In the genomic region with DNA sequence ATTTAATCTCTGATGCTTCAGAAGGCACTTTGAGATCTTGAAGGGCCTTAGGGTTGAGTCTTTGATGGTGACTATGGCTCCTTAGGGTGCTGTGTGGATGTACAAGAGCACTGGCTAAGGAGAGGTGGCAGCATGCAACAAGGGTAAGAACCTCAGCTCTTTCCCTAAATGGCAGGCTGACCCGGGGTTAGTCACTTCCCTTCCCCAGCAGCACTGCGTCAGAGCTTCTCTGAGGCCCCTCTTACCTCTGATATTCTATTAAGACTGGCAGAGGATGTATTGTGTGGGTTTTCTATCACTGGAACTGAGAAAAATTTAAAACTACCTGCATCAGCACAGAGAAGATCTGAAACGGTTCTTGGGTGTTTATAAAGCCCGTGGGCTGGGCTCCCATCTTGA, we compare ENCODE assay signal across 18 cellular contexts. TPM values are rescaled to one million over a fixed set of nuclear protein-coding genes. Genes with fewer than 3 reads are reported as not detected.
DNase-seq lines count a peak whose midpoint lies in the region; ATAC-seq and TF ChIP-seq lines count a peak whose summit lies in the region.
"Had no signal": no experiment of that assay in that cellular context is flagged by ENCODE, and none has a peak within 500 bp of the region (broad histone marks: within the 10 kb centered on the region; RNA-seq: fewer than 3 reads in every experiment).

No MANE protein-coding gene starts in this region.

- no peak overlapping the region for H3K27ac Mint-ChIP-seq in activated CD4-positive, alpha-beta T cell treated with anti-CD3 and anti-CD28 coated beads for 36 hours
- peak overlapping the region; percentile 100 for H3K27ac Mint-ChIP-seq in type B pancreatic cell

- no peak for TF ChIP-seq CTCF in type B pancreatic cell (conservative IDR thresholded peaks at IDR 0.05)

- ATAC-seq in activated CD4-positive, alpha-beta T cell treated with anti-CD3 and anti-CD28 coated beads for 36 hours = peak; percentile 69
- ATAC-seq in esophagus mucosa = peak; percentile 1
- ATAC-seq in HG03520 (IDR thresholded peaks at IDR 0.05; ENCODE audit: unreplicated experiment) = no peak
- no peak for ATAC-seq in GM18519 (IDR thresholded peaks at IDR 0.05; ENCODE audit: low FRiP score, unreplicated experiment)
- ATAC-seq: left ventricle myocardium superior had no signal

- H3K27me3 Mint-ChIP-seq in activated CD4-positive, alpha-beta T cell treated with anti-CD3 and anti-CD28 coated beads for 36 hours = peaks cover 4% of the 10 kb centered on the region
- peaks cover 3% of the 10 kb centered on the region for H3K27me3 Mint-ChIP-seq in type B pancreatic cell

- H3K4me1 Mint-ChIP-seq in activated CD4-positive, alpha-beta T cell treated with anti-CD3 and anti-CD28 coated beads for 36 hours = peaks cover 9% of the 10 kb centered on the region
- H3K4me1 Mint-ChIP-seq in type B pancreatic cell (ENCODE audit: unreplicated experiment) = peaks cover 29% of the 10 kb centered on the region

- no peak for DNase-seq in activated CD4-positive, alpha-beta T cell treated with anti-CD3 and anti-CD28 coated beads for 36 hours
- DNase-seq in activated CD4-positive, alpha-beta T cell treated with anti-CD3 and anti-CD28 coated beads, Interleukin-2, amount 50 U/mL, for 1 hour = no peak
- DNase-seq in SW480 (ENCODE audit: low spot score) = peak; percentile 73
- DNase-seq in type B pancreatic cell (ENCODE audit: extremely low spot score, unreplicated experiment) = no peak
- no peak for DNase-seq in NCI-H1105 treated with DMSO at 0.1 percent for 48 hours (lab: John Stamatoyannopoulos, UW)
- DNase-seq: activated CD4-positive, alpha-beta T cell treated with anti-CD3 and anti-CD28 coated beads for 4 hours; activated effector memory CD4-positive, alpha-beta T cell treated with anti-CD3 and anti-CD28 coated beads, Interleukin-2, amount 50 U/mL, for 16 hours; DMS 273 treated with DMSO at 0.1 percent for 48 hours; hippocampal formation; KG1; left ventricle myocardium superior; NCI-H1930; NCI-H526 treated with DMSO at 0.1 percent for 48 hours; sigmoid colon had no signal

- H3K9me3 Mint-ChIP-seq in activated CD4-positive, alpha-beta T cell treated with anti-CD3 and anti-CD28 coated beads for 36 hours (ENCODE audit: low read depth) = no peaks in the 10 kb centered on the region
- H3K9me3 Mint-ChIP-seq in type B pancreatic cell = no peaks in the 10 kb centered on the region

- intact Hi-C loops in activated CD4-positive, alpha-beta T cell treated with anti-CD3 and anti-CD28 coated beads for 36 hours (cut with DNase I, micrococcal nuclease) = no loop called here

- CTCF ChIA-PET in activated CD4-positive, alpha-beta T cell treated with anti-CD3 and anti-CD28 coated beads for 36 hours (lab: Charles Lee) = interaction anchor here (1.1 kb wide), 1 partner anchor 16 kb away, joined by 5 read pairs; no protein-coding TSS in a partner anchor

- POLR2A ChIA-PET in activated CD4-positive, alpha-beta T cell treated with anti-CD3 and anti-CD28 coated beads for 36 hours (lab: Charles Lee) = interaction anchor here (0.6 kb wide), 1 partner anchor 1447 kb away, joined by 4 read pairs; no protein-coding TSS in a partner anchor

- H3K36me3 Mint-ChIP-seq in activated CD4-positive, alpha-beta T cell treated with anti-CD3 and anti-CD28 coated beads for 36 hours (ENCODE audit: low read depth) = no peaks in the 10 kb centered on the region
- H3K36me3 Mint-ChIP-seq in type B pancreatic cell = peaks cover 9% of the 10 kb centered on the region

- no peak overlapping the region for H3K4me3 Mint-ChIP-seq in activated CD4-positive, alpha-beta T cell treated with anti-CD3 and anti-CD28 coated beads for 36 hours
- H3K4me3 Mint-ChIP-seq in type B pancreatic cell = peak overlapping the region; percentile 74

RNA-seq across cellular contexts. Expression of a gene that starts 11.8 kb away (rescaled TPM):
- under 1 TPM in 1 of 2 experiments, not detected in 1; 0.05 TPM for total RNA-seq in activated CD4-positive, alpha-beta T cell treated with anti-CD3 and anti-CD28 coated beads for 36 hours
- total RNA-seq in esophagus mucosa = 62.2 TPM
- total RNA-seq in type B pancreatic cell (ENCODE audit: low replicate concordance) = 50.4 and 108 TPM in 2 replicates

RNA-seq across cellular contexts. Expression of a gene that starts 30.3 kb away (rescaled TPM):
- 1 to 10 TPM; 5.3 to 6.0 TPM for total RNA-seq in activated CD4-positive, alpha-beta T cell treated with anti-CD3 and anti-CD28 coated beads for 36 hours
- 14.4 TPM for total RNA-seq in esophagus mucosa
- 12.3 and 15.0 TPM in 2 replicates for total RNA-seq in type B pancreatic cell (ENCODE audit: low replicate concordance)

RNA-seq across cellular contexts. Expression of a gene that starts 32.4 kb away (rescaled TPM):
- total RNA-seq in activated CD4-positive, alpha-beta T cell treated with anti-CD3 and anti-CD28 coated beads for 36 hours = 1 to 10 TPM; 3.1 to 3.5 TPM
- total RNA-seq in esophagus mucosa (20.3 TPM), type B pancreatic cell (ENCODE audit: low replicate concordance) (18.7 and 31.4 TPM in 2 replicates)

RNA-seq across cellular contexts. Expression of a gene that starts 50.4 kb away (rescaled TPM):
- total RNA-seq in activated CD4-positive, alpha-beta T cell treated with anti-CD3 and anti-CD28 coated beads for 36 hours = not detected
- total RNA-seq in esophagus mucosa = 0.08 TPM
- total RNA-seq in type B pancreatic cell (ENCODE audit: low replicate concordance) = not detected in 2 replicates
- total RNA-seq: A673, left ventricle myocardium superior, sigmoid colon had no signal

Comparison
In these comparisons a context has a peak if more than half of its experiments do, and no peak if none do; other contexts are left out.
1. ATAC-seq: peak in activated CD4-positive, alpha-beta T cell treated with anti-CD3 and anti-CD28 coated beads for 36 hours (single experiment) and esophagus mucosa (single experiment); none in HG03520 (single experiment) and GM18519 (single experiment).
2. RNA of a gene that starts 11.8 kb away (total RNA-seq): 62.2 TPM in esophagus mucosa (single experiment) and 50.4 to 108 TPM in type B pancreatic cell; 0.05 TPM in activated CD4-positive, alpha-beta T cell treated with anti-CD3 and anti-CD28 coated beads for 36 hours; every median in the first group is over 10 times any median in the second.